In genomic region chr17:67200727-67201301, GRCh38 we compare ENCODE assay signal across 8 cellular contexts. TPM values are rescaled to one million over a fixed set of nuclear protein-coding genes. Genes with fewer than 3 reads are reported as not detected.
DNase-seq lines count a peak whose midpoint lies in the region; ATAC-seq and TF ChIP-seq lines count a peak whose summit lies in the region.

No MANE protein-coding gene starts in this region.

- H3K4me3 ChIP-seq in RWPE2 (ENCODE audit: severe bottlenecking) (no peak overlapping the region), stomach (no peak overlapping the region)

- TF ChIP-seq CTCF in GM12874 (IDR thresholded peaks at IDR 0.05; ENCODE audit: insufficient read depth, low read depth, low read length) (peak; percentile 53), RWPE2 (IDR thresholded peaks at IDR 0.05; ENCODE audit: poor library complexity, severe bottlenecking) (peak; percentile 61), stomach (IDR thresholded peaks at IDR 0.05) (peak in 1 of 7 experiments; percentile 15)

- H3K9me3 ChIP-seq in RWPE2 (ENCODE audit: severe bottlenecking) (no peaks in the 10 kb centered on the region), stomach (no peaks in the 10 kb centered on the region)

- no peak for TF ChIP-seq POLR2A in stomach (IDR thresholded peaks at IDR 0.05)

- peak; percentile 39 for DNase-seq in AG08395 (ENCODE audit: low spot score)
- no peak for DNase-seq in RWPE2 (ENCODE audit: low spot score)
- peak; percentile 46 for DNase-seq in iPS-NIHi11 (ENCODE audit: low spot score)
- no peak for DNase-seq in stomach
- DNase-seq in OCI-M2 (lab: John Stamatoyannopoulos, UW; ENCODE audit: unreplicated experiment), result no peak
- no peak for DNase-seq in kidney tubule cell (ENCODE audit: low spot score)
- DNase-seq in NK-92 treated with Interleukin-12 subunit alpha and Interleukin-12 subunit beta, amount 100 ng/mL, for 24 hours (lab: John Stamatoyannopoulos, UW), result no peak

- 77 to 94% (median 93%) methylated on average over 4 of the region's 4 CpGs for WGBS in stomach, 5 donors

- H3K27ac ChIP-seq in RWPE2 (ENCODE audit: poor library complexity, severe bottlenecking) (no peak overlapping the region), stomach (no peak overlapping the region)

- peak; percentile 68 for ATAC-seq in RWPE2 (ENCODE audit: low read depth)

- H3K4me1 ChIP-seq in RWPE2 (ENCODE audit: insufficient read depth, poor library complexity, severe bottlenecking) (no peaks in the 10 kb centered on the region), stomach (no peaks in the 10 kb centered on the region)

- peaks cover 71% of the 10 kb centered on the region for H3K36me3 ChIP-seq in RWPE2 (ENCODE audit: low read depth)
- peaks cover 18 to 67% (median 52%) of the 10 kb centered on the region in 4 donors for H3K36me3 ChIP-seq in stomach

- intact Hi-C loops in stomach (cut with DNase I; ENCODE audit: low total_unique reads), result no loop called here

- TF ChIP-seq EP300 in stomach (IDR thresholded peaks at IDR 0.05), result no peak

- H3K27me3 ChIP-seq in RWPE2 (ENCODE audit: insufficient read depth, poor library complexity, severe bottlenecking), result no peaks in the 10 kb centered on the region
- H3K27me3 ChIP-seq in stomach, result no peaks in the 10 kb centered on the region

RNA-seq across cellular contexts. Expression of gene HELZ, which starts 44.2 kb away (rescaled TPM):
- total RNA-seq in stomach, result 100 to 1,000 TPM in 2 of 5 donors, 10 to 100 TPM in 3; 14.2 to 218 (median 72.4) TPM
- polyA plus RNA-seq in stomach, result 1 to 10 TPM; 2.1 to 2.4 (median 2.3) TPM

Comparison
In these comparisons a context has a peak if more than half of its experiments do, and no peak if none do; other contexts are left out.
1. DNase-seq: peak in AG08395 (single experiment) and iPS-NIHi11 (single experiment); none in RWPE2 (single experiment), stomach (single experiment), OCI-M2 (single experiment), kidney tubule cell (single experiment) and NK-92 treated with Interleukin-12 subunit alpha and Interleukin-12 subunit beta, amount 100 ng/mL, for 24 hours (single experiment).